In the genomic region with DNA sequence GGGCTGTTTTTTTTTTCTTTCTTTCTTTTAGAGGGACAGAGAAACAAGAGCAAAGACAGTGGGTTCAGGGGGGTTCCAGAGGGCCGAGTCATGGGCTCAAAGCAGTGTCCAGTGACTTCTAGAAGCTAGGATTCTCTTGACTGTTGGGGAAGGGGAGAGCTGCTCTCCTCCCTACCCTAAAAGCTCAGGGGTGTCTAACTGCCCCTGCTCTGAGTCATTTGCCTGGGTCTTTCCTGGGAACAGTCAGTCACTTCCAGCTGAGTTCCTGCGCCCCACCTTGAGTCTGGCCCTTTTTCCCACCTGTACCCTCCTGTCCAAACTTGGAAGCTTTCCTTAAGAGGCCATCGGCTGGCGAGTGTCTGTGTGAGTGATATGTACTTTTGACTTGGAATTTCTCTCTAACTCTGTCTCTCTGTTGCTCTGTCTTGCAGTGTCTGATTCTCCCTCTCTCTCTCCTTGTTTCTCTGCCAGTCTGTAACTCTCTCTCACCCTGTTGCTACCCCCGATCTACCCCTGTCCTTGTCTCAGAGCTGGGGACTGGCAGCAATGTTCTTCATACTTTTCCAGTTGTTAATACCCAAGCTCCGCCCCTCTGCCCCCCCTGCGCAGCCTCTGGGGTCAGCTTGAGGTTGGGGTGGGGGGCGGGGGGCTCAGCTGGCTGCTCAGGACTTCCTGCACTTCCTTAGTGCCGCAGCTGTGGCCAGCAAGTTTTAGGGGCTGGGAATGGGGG, we compare ENCODE assay signal across 8 cellular contexts. TPM values are rescaled to one million over a fixed set of nuclear protein-coding genes. Genes with fewer than 3 reads are reported as not detected.
DNase-seq lines count a peak whose midpoint lies in the region; ATAC-seq and TF ChIP-seq lines count a peak whose summit lies in the region.

No MANE protein-coding gene starts in this region.

- no peak for TF ChIP-seq EP300 in ovary (IDR thresholded peaks at IDR 0.05)

- H3K4me1 ChIP-seq in CD4-positive, CD25-positive, alpha-beta regulatory T cell (ENCODE audit: control insufficient read depth, insufficient read depth, low read length, poor library complexity, severe bottlenecking) = peaks cover 74% of the 10 kb centered on the region
- H3K4me1 ChIP-seq in Peyer's patch (peaks cover 9 to 68% (median 31%) of the 10 kb centered on the region in 4 donors), esophagus squamous epithelium (peaks cover 46 to 93% (median 64%) of the 10 kb centered on the region in 3 donors), ovary (ENCODE audit: insufficient read depth) (peaks cover 29% of the 10 kb centered on the region)

- peak overlapping the region; percentile 43 for H3K27ac ChIP-seq in CD4-positive, CD25-positive, alpha-beta regulatory T cell (ENCODE audit: insufficient read depth, low read length, poor library complexity, severe bottlenecking)
- H3K27ac ChIP-seq in Peyer's patch (peak overlapping the region; percentile 52 to 99 (median 96)), esophagus squamous epithelium (peak overlapping the region; percentile 51 to 98 (median 94)), ovary (peak overlapping the region; percentile 54 to 85)

- H3K4me1 Mint-ChIP-seq in CD4-positive, CD25-positive, alpha-beta regulatory T cell = peaks cover 12 to 83% (median 57%) of the 10 kb centered on the region in 4 donors

- no peak for TF ChIP-seq POLR2A in Peyer's patch (IDR thresholded peaks at IDR 0.05)
- TF ChIP-seq POLR2A in esophagus squamous epithelium (IDR thresholded peaks at IDR 0.05) = no peak
- no peak for TF ChIP-seq POLR2A in ovary (IDR thresholded peaks at IDR 0.05)

- H3K36me3 ChIP-seq in CD4-positive, CD25-positive, alpha-beta regulatory T cell (ENCODE audit: control insufficient read depth, insufficient read depth, low read length) = no peaks in the 10 kb centered on the region
- H3K36me3 ChIP-seq in Peyer's patch (no peaks in the 10 kb centered on the region), esophagus squamous epithelium (no peaks in the 10 kb centered on the region), ovary (no peaks in the 10 kb centered on the region)

- H3K9me3 Mint-ChIP-seq in CD4-positive, CD25-positive, alpha-beta regulatory T cell = peaks cover 0 to 3% (median 0%) of the 10 kb centered on the region in 7 donors

- peak overlapping the region; percentile 23 to 94 (median 88) for H3K27ac Mint-ChIP-seq in CD4-positive, CD25-positive, alpha-beta regulatory T cell

- H3K27me3 ChIP-seq in CD4-positive, CD25-positive, alpha-beta regulatory T cell (ENCODE audit: control insufficient read depth, insufficient read depth, low read length) = no peaks in the 10 kb centered on the region
- no peaks in the 10 kb centered on the region for H3K27me3 ChIP-seq in Peyer's patch
- no peaks in the 10 kb centered on the region for H3K27me3 ChIP-seq in esophagus squamous epithelium
- no peaks in the 10 kb centered on the region for H3K27me3 ChIP-seq in ovary

- no peak for TF ChIP-seq CTCF in Peyer's patch (IDR thresholded peaks at IDR 0.05)
- no peak for TF ChIP-seq CTCF in esophagus squamous epithelium (IDR thresholded peaks at IDR 0.05)
- TF ChIP-seq CTCF in ovary (IDR thresholded peaks at IDR 0.05) = no peak

- 16 to 20% methylated on average over 7 of the region's 9 CpGs for WGBS in esophagus squamous epithelium, 2 donors
- 5 to 6% (median 5%) methylated on average over 9 of the region's 9 CpGs for WGBS in ovary, 3 donors

- H3K4me3 Mint-ChIP-seq in CD4-positive, CD25-positive, alpha-beta regulatory T cell = peak overlapping the region; percentile 82 to 94 (median 92)

- H3K36me3 Mint-ChIP-seq in CD4-positive, CD25-positive, alpha-beta regulatory T cell = peaks cover 4% of the 10 kb centered on the region

- H3K9me3 ChIP-seq in CD4-positive, CD25-positive, alpha-beta regulatory T cell (ENCODE audit: control insufficient read depth in 2 of 2, low read length in 2 of 2) = no peaks in the 10 kb centered on the region
- H3K9me3 ChIP-seq in Peyer's patch = no peaks in the 10 kb centered on the region
- H3K9me3 ChIP-seq in esophagus squamous epithelium = no peaks in the 10 kb centered on the region
- no peaks in the 10 kb centered on the region for H3K9me3 ChIP-seq in ovary

- H3K4me3 ChIP-seq in CD4-positive, CD25-positive, alpha-beta regulatory T cell (ENCODE audit: low read depth, low read length) = peak overlapping the region; percentile 78
- H3K4me3 ChIP-seq in Peyer's patch (peak overlapping the region in 2 of 4 donors; percentile 90 to 99), esophagus squamous epithelium (peak overlapping the region in 3 of 4 donors; percentile 88 to 100 (median 100)), ovary (peak overlapping the region; percentile 63)

- no peak for ATAC-seq in CD4-positive, CD25-positive, alpha-beta regulatory T cell (ENCODE audit: low read depth in 2 of 2)
- no peak for ATAC-seq in GM18870 (IDR thresholded peaks at IDR 0.05; ENCODE audit: unreplicated experiment)
- ATAC-seq in HG03521 (IDR thresholded peaks at IDR 0.05; ENCODE audit: unreplicated experiment) = no peak

- DNase-seq in CD4-positive, CD25-positive, alpha-beta regulatory T cell = no peak
- no peak for DNase-seq in Peyer's patch
- DNase-seq in esophagus squamous epithelium (lab: John Stamatoyannopoulos, UW) = no peak
- peak; percentile 41 to 69 (median 59) for DNase-seq in ovary
- DNase-seq in RPMI8226 = no peak
- no peak for DNase-seq in DMS53 treated with DMSO at 0.1 percent for 48 hours (lab: John Stamatoyannopoulos, UW; ENCODE audit: unreplicated experiment)

- H3K27me3 Mint-ChIP-seq in CD4-positive, CD25-positive, alpha-beta regulatory T cell = peaks cover 6% of the 10 kb centered on the region

- intact Hi-C loops in esophagus squamous epithelium (cut with DNase I) (loop anchor here (10.0 kb wide), 1 partner anchor 50 kb away; no protein-coding TSS in a partner anchor), ovary (cut with DNase I) (loop anchor here in 1 of 4 donors (10.0 kb wide), 1 partner anchor 840 kb away; the partner anchor contains the start of gene STAC2)

RNA-seq across cellular contexts. Expression of gene THRA, which starts 2.4 kb away (rescaled TPM):
- 29.4 TPM for total RNA-seq in CD4-positive, CD25-positive, alpha-beta regulatory T cell
- polyA plus RNA-seq in CD4-positive, CD25-positive, alpha-beta regulatory T cell = 10 to 100 TPM; 10.7 to 15.9 (median 13.4) TPM
- total RNA-seq in Peyer's patch (10 to 100 TPM; 43.4 to 80.5 (median 68.5) TPM), esophagus squamous epithelium (10 to 100 TPM in 2 of 4 donors, 1 to 10 TPM in 2; 4.2 to 27.1 (median 13.4) TPM), ovary (100 to 1,000 TPM in 2 of 7 donors, 10 to 100 TPM in 5; 51.4 to 129 (median 89.3) TPM)
- 10 to 100 TPM; 77.5 to 87.2 TPM for polyA plus RNA-seq in ovary

RNA-seq across cellular contexts. Expression of gene MED24, which starts 11.0 kb away (rescaled TPM):
- 78.8 TPM for total RNA-seq in CD4-positive, CD25-positive, alpha-beta regulatory T cell
- 10 to 100 TPM; 34.3 to 46.1 (median 40.3) TPM for polyA plus RNA-seq in CD4-positive, CD25-positive, alpha-beta regulatory T cell
- 100 to 1,000 TPM in 3 of 4 donors, 10 to 100 TPM in 1; 77.9 to 176 (median 146) TPM for total RNA-seq in Peyer's patch
- 10 to 100 TPM; 44.2 to 56.1 (median 49.0) TPM for total RNA-seq in esophagus squamous epithelium
- total RNA-seq in ovary = 10 to 100 TPM; 42.2 to 73.9 (median 66.7) TPM
- 10 to 100 TPM; 45.1 to 51.3 TPM for polyA plus RNA-seq in ovary

RNA-seq across cellular contexts. Expression of gene NR1D1, which starts 35.2 kb away (rescaled TPM):
- total RNA-seq in CD4-positive, CD25-positive, alpha-beta regulatory T cell = 29.5 TPM
- 10 to 100 TPM in 1 of 4 donors, 1 to 10 TPM in 3; 4.9 to 10.1 (median 6.2) TPM for polyA plus RNA-seq in CD4-positive, CD25-positive, alpha-beta regulatory T cell
- total RNA-seq in Peyer's patch = 10 to 100 TPM; 13.2 to 38.8 (median 18.9) TPM
- total RNA-seq in esophagus squamous epithelium = 10 to 100 TPM in 1 of 4 donors, 1 to 10 TPM in 3; 3.8 to 16.4 (median 5.4) TPM
- 10 to 100 TPM; 10.7 to 73.8 (median 23.7) TPM for total RNA-seq in ovary
- 10 to 100 TPM; 11.8 to 59.0 TPM for polyA plus RNA-seq in ovary

RNA-seq across cellular contexts. Expression of gene CSF3, which starts 50.0 kb away (rescaled TPM):
- total RNA-seq in CD4-positive, CD25-positive, alpha-beta regulatory T cell = not detected
- polyA plus RNA-seq in CD4-positive, CD25-positive, alpha-beta regulatory T cell = not detected
- not detected for total RNA-seq in Peyer's patch
- 1 to 10 TPM in 1 of 4 donors, not detected in 3; 4.0 TPM for total RNA-seq in esophagus squamous epithelium
- 100 to 1,000 TPM in 1 of 7 donors, 1 to 10 TPM in 2, under 1 TPM in 2, not detected in 2; 0.32 to 197 (median 1.7) TPM for total RNA-seq in ovary
- 1 to 10 TPM in 1 of 2 donors, not detected in 1; 1.1 TPM for polyA plus RNA-seq in ovary

RNA-seq across cellular contexts. Expression of gene MSL1, which starts 56.6 kb away (rescaled TPM):
- 126 TPM for total RNA-seq in CD4-positive, CD25-positive, alpha-beta regulatory T cell
- polyA plus RNA-seq in CD4-positive, CD25-positive, alpha-beta regulatory T cell = 10 to 100 TPM in 2 of 4 donors, 1 to 10 TPM in 2; 9.3 to 10.5 (median 9.8) TPM
- total RNA-seq in Peyer's patch (100 to 1,000 TPM in 3 of 4 donors, 10 to 100 TPM in 1; 86.3 to 207 (median 117) TPM), esophagus squamous epithelium (10 to 100 TPM; 41.5 to 59.9 (median 51.5) TPM), ovary (100 to 1,000 TPM in 1 of 7 donors, 10 to 100 TPM in 6; 59.6 to 110 (median 83.3) TPM)
- polyA plus RNA-seq in ovary = 100 to 1,000 TPM in 1 of 2 donors, 10 to 100 TPM in 1; 60.8 to 122 TPM

Comparison
In these comparisons a context has a peak if more than half of its experiments do, and no peak if none do; other contexts are left out.
1. DNase-seq: peak in ovary (5 of 5); none in CD4-positive, CD25-positive, alpha-beta regulatory T cell (0 of 3), Peyer's patch (0 of 3), esophagus squamous epithelium (single experiment), RPMI8226 (single experiment) and DMS53 treated with DMSO at 0.1 percent for 48 hours (single experiment).
2. H3K27ac ChIP-seq: peak in every context shown above with its lines; median percentile 96 in Peyer's patch; 94 in esophagus squamous epithelium; 70 in ovary; 43 in CD4-positive, CD25-positive, alpha-beta regulatory T cell.